ENCODE assay signal across 23 cellular contexts in the genomic region with DNA sequence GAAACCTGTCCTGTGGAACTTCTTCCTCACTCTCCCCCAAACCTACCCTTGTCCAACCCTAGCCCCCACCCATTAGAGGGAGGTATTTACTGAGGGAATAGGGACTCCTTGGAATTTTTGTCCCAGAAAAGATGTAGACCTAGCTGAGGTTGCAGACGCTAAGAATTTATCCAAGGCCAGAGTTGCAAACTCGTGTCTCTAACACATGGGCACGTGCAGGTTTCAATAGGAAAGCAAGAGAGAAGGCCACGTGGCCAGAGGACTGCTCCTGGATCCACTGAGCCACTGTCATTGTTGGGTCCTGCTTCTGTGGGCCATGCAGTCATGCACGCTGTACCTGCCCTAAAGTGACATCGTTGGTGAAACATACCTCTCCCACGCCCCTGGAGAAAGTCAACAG.
DNase-seq lines count a peak whose midpoint lies in the region; ATAC-seq, FAIRE-seq and TF ChIP-seq lines count a peak whose summit lies in the region.
"Had no signal": no experiment of that assay in that cellular context is flagged by ENCODE, and none has a peak within 500 bp of the region (broad histone marks: within the 10 kb centered on the region; RNA-seq: fewer than 3 reads in every experiment).

No MANE protein-coding gene starts in this region.

- FAIRE-seq in HTR-8/SVneo (lab: Jason Lieb, UNC), result peak; percentile 86
- no peak for FAIRE-seq in small intestine (lab: Jason Lieb, UNC)
- FAIRE-seq: A204.1, D721Med, G401.6, GM12891, GM19239 had no signal

- no CpG with 5 or more reads among the region's 7 CpGs for WGBS in trophoblast cell (ENCODE audit: extremely low coverage, insufficient coverage, insufficient read length)
- 76 to 80% (median 78%) methylated on average over 7 of the region's 7 CpGs for WGBS in small intestine, 3 donors

- H3K4me2 ChIP-seq in GM23338 (no peak overlapping the region), trophoblast cell (ENCODE audit: low read length) (no peak overlapping the region)
- H3K4me2 ChIP-seq: BLaER1 had no signal

- peaks cover 12% of the 10 kb centered on the region for H3K9me3 ChIP-seq in trophoblast cell (ENCODE audit: insufficient read depth, low read depth, low read length)
- H3K9me3 ChIP-seq in small intestine (ENCODE audit: control insufficient read depth, low read depth), result no peaks in the 10 kb centered on the region
- H3K9me3 ChIP-seq: BE2C had no signal

- H3K79me1 ChIP-seq in trophoblast cell (ENCODE audit: low read length), result no peaks in the 10 kb centered on the region

- intact Hi-C loops in Calu3 (cut with micrococcal nuclease; ENCODE audit: unreplicated experiment), result no loop called here

- H3K27me3 ChIP-seq in GM23338 (ENCODE audit: insufficient read depth) (no peaks in the 10 kb centered on the region), trophoblast cell (ENCODE audit: insufficient read depth, low read length) (no peaks in the 10 kb centered on the region), small intestine (ENCODE audit: control insufficient read depth in 2 of 2, insufficient read depth in 2 of 2, low read length in 2 of 2) (peaks cover 0 to 4% of the 10 kb centered on the region in 2 donors), foreskin keratinocyte (no peaks in the 10 kb centered on the region)
- H3K27me3 ChIP-seq: BE2C, BLaER1 had no signal

- H2BK12ac ChIP-seq in trophoblast cell (ENCODE audit: low read length), result no peak overlapping the region

- DNase-seq in GM23338 (ENCODE audit: low spot score) (no peak), HTR-8/SVneo (ENCODE audit: insufficient read length, low spot score) (no peak), trophoblast cell (no peak), small intestine (no peak), foreskin keratinocyte (no peak), Calu3 (no peak)
- DNase-seq: 8988T; ACHN; BE2C; C1 segment of cervical spinal cord; CD4-positive, alpha-beta memory T cell; CD4-positive, CD25-positive, alpha-beta regulatory T cell; CD8-positive, alpha-beta memory T cell; COR-L47; DMS79 treated with DMSO at 0.1 percent for 48 hours; GF-D8 had no signal

- BruUV-seq in Calu3 (replicated peaks; lab: Mats Ljungman, UMichigan), result no TSS peak

- no peaks in the 10 kb centered on the region for H4K20me1 ChIP-seq in GM23338 (replicated peaks; ENCODE audit: insufficient read depth)
- H4K20me1 ChIP-seq: BLaER1 had no signal

- H3K36me3 Mint-ChIP-seq in GM23338 (ENCODE audit: low read depth), result peaks cover 12% of the 10 kb centered on the region; the same call in 2 of the 3 replicates
- H3K36me3 Mint-ChIP-seq in Calu3 (ENCODE audit: insufficient read depth, unreplicated experiment), result no peaks in the 10 kb centered on the region
- H3K36me3 Mint-ChIP-seq: CD14-positive monocyte; CD4-positive, CD25-positive, alpha-beta regulatory T cell; CD8-positive, alpha-beta memory T cell had no signal

- no peaks in the 10 kb centered on the region for H3K27me3 Mint-ChIP-seq in GM23338 (ENCODE audit: insufficient read depth, low read depth, poor library complexity)
- peaks cover 61% of the 10 kb centered on the region for H3K27me3 Mint-ChIP-seq in Calu3 (ENCODE audit: unreplicated experiment)

- H3K4me3 ChIP-seq in GM23338 (no peak overlapping the region), trophoblast cell (ENCODE audit: low read depth, low read length) (no peak overlapping the region), small intestine (ENCODE audit: low read depth in 1 of 2, low read length in 2 of 2) (no peak overlapping the region)
- H3K4me3 ChIP-seq: BLaER1 had no signal

- no peak overlapping the region for H3K18ac ChIP-seq in trophoblast cell (ENCODE audit: low read length)

- H3K27ac Mint-ChIP-seq in GM23338 (no peak overlapping the region), Calu3 (ENCODE audit: unreplicated experiment) (no peak overlapping the region)
- H3K27ac Mint-ChIP-seq: CD14-positive monocyte; CD4-positive, alpha-beta memory T cell; CD4-positive, CD25-positive, alpha-beta regulatory T cell had no signal

- peaks cover 2% of the 10 kb centered on the region; the same call in 1 of the 2 replicates for H3K4me1 ChIP-seq in GM23338 (ENCODE audit: insufficient read depth)
- H3K4me1 ChIP-seq in trophoblast cell (ENCODE audit: control insufficient read depth in 1 of 2, insufficient read depth in 2 of 2, low read length in 2 of 2), result no peaks in the 10 kb centered on the region
- H3K4me1 ChIP-seq in small intestine (ENCODE audit: control insufficient read depth in 2 of 2, insufficient read depth in 1 of 2, low read depth in 1 of 2, low read length in 1 of 2), result no peaks in the 10 kb centered on the region
- no peaks in the 10 kb centered on the region for H3K4me1 ChIP-seq in foreskin keratinocyte
- H3K4me1 ChIP-seq: BE2C, BLaER1 had no signal

- H2BK120ac ChIP-seq in trophoblast cell (ENCODE audit: insufficient read depth, low read length, poor library complexity), result no peak overlapping the region

- no peak overlapping the region for H2BK5ac ChIP-seq in trophoblast cell (ENCODE audit: low read depth, low read length, poor library complexity)

- no peak overlapping the region for H3K14ac ChIP-seq in trophoblast cell (ENCODE audit: low read length)

- H2AK5ac ChIP-seq in trophoblast cell (ENCODE audit: low read length), result no peak overlapping the region

- H3K4me1 Mint-ChIP-seq in GM23338 (no peaks in the 10 kb centered on the region; the same call in 2 of the 3 replicates), Calu3 (ENCODE audit: low read depth, unreplicated experiment) (peaks cover 7% of the 10 kb centered on the region)
- H3K4me1 Mint-ChIP-seq: CD4-positive, alpha-beta memory T cell; CD4-positive, CD25-positive, alpha-beta regulatory T cell; CD8-positive, alpha-beta memory T cell had no signal

- H3K4me3 Mint-ChIP-seq in GM23338 (no peak overlapping the region), Calu3 (ENCODE audit: low read depth, unreplicated experiment) (no peak overlapping the region)
- H3K4me3 Mint-ChIP-seq: CD14-positive monocyte; CD4-positive, alpha-beta memory T cell; CD4-positive, CD25-positive, alpha-beta regulatory T cell; CD8-positive, alpha-beta memory T cell had no signal

- no peaks in the 10 kb centered on the region for H3K9me2 ChIP-seq in GM23338 (ENCODE audit: insufficient read depth)

- no peak for TF ChIP-seq CTCF in GM23338 (conservative IDR thresholded peaks at IDR 0.05; ENCODE audit: low read depth in 2 of 2)
- TF ChIP-seq CTCF in foreskin keratinocyte (conservative IDR thresholded peaks at IDR 0.05), result no peak
- TF ChIP-seq CTCF in Calu3 (IDR thresholded peaks at IDR 0.05; ENCODE audit: unreplicated experiment), result no peak

- H2AFZ ChIP-seq in GM23338 (peak overlapping the region; percentile 47; the same call in 1 of the 2 replicates), trophoblast cell (ENCODE audit: insufficient read depth, low read length, poor library complexity) (no peak overlapping the region)

- CTCF ChIA-PET in Calu3 (lab: Charles Lee), result interaction anchor here (0.6 kb wide), 1 partner anchor 1030 kb away, joined by 3 read pairs; no protein-coding TSS in a partner anchor

- ATAC-seq in GM23338 (no peak), foreskin keratinocyte (no peak)

- H3K79me2 ChIP-seq in GM23338 (replicated peaks; ENCODE audit: insufficient read depth), result no peaks in the 10 kb centered on the region
- H3K79me2 ChIP-seq in trophoblast cell (ENCODE audit: control insufficient read depth, insufficient read depth, low read length, poor library complexity), result no peaks in the 10 kb centered on the region

- no peak overlapping the region for H3K9ac ChIP-seq in trophoblast cell (ENCODE audit: low read length)
- H3K9ac ChIP-seq: BLaER1 had no signal

- H3K23ac ChIP-seq in trophoblast cell (ENCODE audit: low read length), result peak overlapping the region; percentile 64

- H4K91ac ChIP-seq in trophoblast cell (ENCODE audit: low read depth, low read length), result no peak overlapping the region

- H3K27ac ChIP-seq in GM23338 (ENCODE audit: low read depth), result no peak overlapping the region
- no peak overlapping the region for H3K27ac ChIP-seq in trophoblast cell (ENCODE audit: low read depth, low read length)
- no peak overlapping the region for H3K27ac ChIP-seq in small intestine (ENCODE audit: low read depth in 1 of 2, low read length in 1 of 2)
- no peak overlapping the region for H3K27ac ChIP-seq in foreskin keratinocyte
- H3K27ac ChIP-seq: BLaER1 had no signal

- H3K4ac ChIP-seq in trophoblast cell (ENCODE audit: low read depth, low read length), result no peak overlapping the region

- H4K8ac ChIP-seq in trophoblast cell (ENCODE audit: low read depth, low read length), result no peak overlapping the region

- no peaks in the 10 kb centered on the region for H3F3A ChIP-seq in GM23338 (replicated peaks; ENCODE audit: low read depth)

- no peak overlapping the region for H4K12ac ChIP-seq in trophoblast cell (ENCODE audit: low read depth, low read length)

- H3K9me3 Mint-ChIP-seq in GM23338 (peaks cover 42% of the 10 kb centered on the region), Calu3 (ENCODE audit: low read depth, unreplicated experiment) (no peaks in the 10 kb centered on the region)

- no peaks in the 10 kb centered on the region; the same call in 1 of the 2 replicates for H3K36me3 ChIP-seq in GM23338 (ENCODE audit: insufficient read depth)
- H3K36me3 ChIP-seq in trophoblast cell (ENCODE audit: control insufficient read depth in 1 of 2, insufficient read depth in 2 of 2, low read length in 2 of 2), result no peaks in the 10 kb centered on the region
- H3K36me3 ChIP-seq in small intestine (ENCODE audit: control insufficient read depth in 2 of 2, insufficient read depth in 2 of 2, low read length in 2 of 2), result no peaks in the 10 kb centered on the region
- H3K36me3 ChIP-seq: BE2C, BLaER1 had no signal

TF ChIP-seq in GM23338, 12 proteins besides CTCF, POLR2A, EP300 and RAD21 (continues in another document):
- TF ChIP-seq, protein P1, sequence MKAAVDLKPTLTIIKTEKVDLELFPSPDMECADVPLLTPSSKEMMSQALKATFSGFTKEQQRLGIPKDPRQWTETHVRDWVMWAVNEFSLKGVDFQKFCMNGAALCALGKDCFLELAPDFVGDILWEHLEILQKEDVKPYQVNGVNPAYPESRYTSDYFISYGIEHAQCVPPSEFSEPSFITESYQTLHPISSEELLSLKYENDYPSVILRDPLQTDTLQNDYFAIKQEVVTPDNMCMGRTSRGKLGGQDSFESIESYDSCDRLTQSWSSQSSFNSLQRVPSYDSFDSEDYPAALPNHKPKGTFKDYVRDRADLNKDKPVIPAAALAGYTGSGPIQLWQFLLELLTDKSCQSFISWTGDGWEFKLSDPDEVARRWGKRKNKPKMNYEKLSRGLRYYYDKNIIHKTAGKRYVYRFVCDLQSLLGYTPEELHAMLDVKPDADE (IDR thresholded peaks at IDR 0.05), result no peak
- no peak for TF ChIP-seq JUNB (IDR thresholded peaks at IDR 0.05; ENCODE audit: unreplicated experiment)
- TF ChIP-seq EZH2 (IDR thresholded peaks at IDR 0.05; ENCODE audit: low read depth, unreplicated experiment), result no peak
